ENCODE assay signal across 21 cellular contexts in genomic region chr16:20952144-20952797, GRCh38. TPM values are rescaled to one million over a fixed set of nuclear protein-coding genes. Genes with fewer than 3 reads are reported as not detected.
DNase-seq lines count a peak whose midpoint lies in the region; ATAC-seq and TF ChIP-seq lines count a peak whose summit lies in the region.
"Had no signal": no experiment of that assay in that cellular context is flagged by ENCODE, and none has a peak within 500 bp of the region (broad histone marks: within the 10 kb centered on the region; RNA-seq: fewer than 3 reads in every experiment).

No MANE protein-coding gene starts in this region.

- CTCF ChIA-PET in Panc1 (lab: Charles Lee): interaction anchor here (0.6 kb wide), 1 partner anchor 44 kb away, joined by 3 read pairs; no protein-coding TSS in a partner anchor

- in situ Hi-C loops in Panc1 (cut with HindIII; ENCODE audit: low pct_unique_long_range_greater_than_20kb, low sequenced_read_pairs) (no loop called here), ACHN (cut with HindIII; ENCODE audit: low pct_ligation_motif_present, low pct_unique_long_range_greater_than_20kb, low sequenced_read_pairs) (no loop called here)

- BruUV-seq in Panc1 (replicated peaks; lab: Mats Ljungman, UMichigan): no TSS peak

- H3K4me3 ChIP-seq in Panc1 (ENCODE audit: low read depth in 2 of 2, low read length in 2 of 2): no peak overlapping the region
- H3K4me3 ChIP-seq: SJCRH30, testis had no signal

- H3K4me1 ChIP-seq in Panc1 (ENCODE audit: control insufficient read depth, insufficient read depth, low read length): no peaks in the 10 kb centered on the region
- H3K4me1 ChIP-seq: SJCRH30, testis had no signal

- DNase-seq in DMS79 (lab: John Stamatoyannopoulos, UW): peak; percentile 91
- DNase-seq in NCI-H1092 (lab: John Stamatoyannopoulos, UW): peak; percentile 22
- no peak for DNase-seq in Panc1 (ENCODE audit: low read depth, low spot score)
- DNase-seq in iPS-NIHi11 (ENCODE audit: low spot score): peak; percentile 35
- DNase-seq in Ammon's horn (ENCODE audit: low spot score): no peak
- no peak for DNase-seq in ureter (ENCODE audit: low spot score)
- no peak for DNase-seq in ACHN
- no peak for DNase-seq in Right ventricle myocardium inferior (ENCODE audit: missing footprints)
- DNase-seq: activated CD4-positive, alpha-beta memory T cell treated with anti-CD3 and anti-CD28 coated beads for 36 hours; activated naive CD4-positive, alpha-beta T cell treated with Interleukin-2 at 50 U/mL for 16 hours; activated T-cell treated with anti-CD3 and anti-CD28 coated beads, Interleukin-2, amount 50 U/mL, for 1 hour; anterior cingulate cortex; head of caudate nucleus; Karpas-422; naive B cell; NCI-H526; right cardiac atrium; SJCRH30; T-helper 2 cell; testis had no signal

- ATAC-seq in Panc1 (peak; percentile 57; the same call in 1 of the 2 replicates), Right ventricle myocardium inferior (no peak)
- ATAC-seq: right cardiac atrium had no signal

- intact Hi-C loops in Panc1 (cut with micrococcal nuclease; ENCODE audit: unreplicated experiment): no loop called here
- intact Hi-C loops in Right ventricle myocardium inferior (cut with DNase I): no loop called here

- no peak for TF ChIP-seq CTCF in Panc1 (IDR thresholded peaks at IDR 0.05)

- POLR2A ChIA-PET in Panc1 (lab: Charles Lee): interaction anchor here (0.7 kb wide), 1 partner anchor 63 kb away, joined by 7 read pairs; no protein-coding TSS in a partner anchor

- H3K27me3 ChIP-seq in Panc1 (ENCODE audit: control insufficient read depth, insufficient read depth, low read length): no peaks in the 10 kb centered on the region; the same call in 1 of the 2 replicates
- H3K27me3 ChIP-seq: SJCRH30, testis had no signal

- no peak overlapping the region for H3K27ac ChIP-seq in Panc1 (ENCODE audit: low read length)
- H3K27ac ChIP-seq: SJCRH30, testis, VCaP had no signal

- H3K36me3 ChIP-seq in Panc1 (ENCODE audit: control insufficient read depth, insufficient read depth, low read length): no peaks in the 10 kb centered on the region
- H3K36me3 ChIP-seq: SJCRH30 had no signal

- no peaks in the 10 kb centered on the region for H3K9me3 ChIP-seq in Panc1 (ENCODE audit: control insufficient read depth, insufficient read depth, low read depth, low read length)
- H3K9me3 ChIP-seq: SJCRH30, testis had no signal

RNA-seq across cellular contexts. Expression of gene LYRM1, which starts 51.7 kb away (rescaled TPM):
- total RNA-seq in Panc1 (2021; ENCODE audit: unreplicated experiment) (30.7 TPM), ureter (40.3 TPM), Right ventricle myocardium inferior (58.1 TPM)
- polyA plus RNA-seq in Panc1 (2012; ENCODE audit: insufficient read length): 26.4 TPM

RNA-seq across cellular contexts. Expression of gene DCUN1D3, which starts 52.1 kb away (rescaled TPM):
- total RNA-seq in Panc1 (2021; ENCODE audit: unreplicated experiment): 23.5 TPM
- polyA plus RNA-seq in Panc1 (2012; ENCODE audit: insufficient read length): 7.7 TPM
- 17.4 TPM for total RNA-seq in ureter
- 15.8 TPM for total RNA-seq in Right ventricle myocardium inferior

Comparison
In these comparisons a context has a peak if more than half of its experiments do, and no peak if none do; other contexts are left out.
1. DNase-seq: peak in DMS79 (single experiment), NCI-H1092 (single experiment) and iPS-NIHi11 (single experiment); none in Panc1 (single experiment), Ammon's horn (single experiment), ureter (single experiment), ACHN (single experiment) and Right ventricle myocardium inferior (single experiment).